Comparison of ENCODE assay signal across 27 cellular contexts in genomic region chr21:42044871-42045495, GRCh38. TPM values are rescaled to one million over a fixed set of nuclear protein-coding genes. Genes with fewer than 3 reads are reported as not detected.
DNase-seq lines count a peak whose midpoint lies in the region; FAIRE-seq and TF ChIP-seq lines count a peak whose summit lies in the region.
"Had no signal": no experiment of that assay in that cellular context is flagged by ENCODE, and none has a peak within 500 bp of the region (broad histone marks: within the 10 kb centered on the region; RNA-seq: fewer than 3 reads in every experiment).

No MANE protein-coding gene starts in this region.

- H4K5ac ChIP-seq in H1 (ENCODE audit: insufficient read length, low read depth, low read length): no peak overlapping the region

- no peak overlapping the region for H2BK120ac ChIP-seq in H1 (replicated peaks; ENCODE audit: low read depth, low read length)

- no peak overlapping the region for H2BK5ac ChIP-seq in H1 (ENCODE audit: low read depth, low read length)

- peak overlapping the region; percentile 62; the same call in 1 of the 2 replicates for H4K8ac ChIP-seq in H1 (ENCODE audit: extremely low read depth, insufficient read depth, low read length)

- DNase-seq in DMS53 (lab: John Stamatoyannopoulos, UW): peak; percentile 18
- DNase-seq in DMS53 treated with DMSO at 0.1 percent for 48 hours (lab: John Stamatoyannopoulos, UW; ENCODE audit: unreplicated experiment): no peak
- no peak for DNase-seq in H1 (ENCODE audit: low read depth in 1 of 2, low spot score in 2 of 2)
- no peak for DNase-seq in neural progenitor cell (ENCODE audit: low spot score)
- peak; percentile 26 to 29 for DNase-seq in thyroid gland
- DNase-seq in RWPE1 (ENCODE audit: low spot score): no peak
- DNase-seq in BE2C: no peak
- DNase-seq: DMS153; H9; Karpas-422; NCI-H1105 treated with DMSO at 0.1 percent for 48 hours; NCI-H146; NCI-H1930; NCI-H2107; NCI-H446; NCI-H526; NCI-H82; NK-92 treated with Interleukin-12 subunit alpha and Interleukin-12 subunit beta, amount 100 ng/mL, for 24 hours; PC-9; RPMI8226; SHP77 had no signal

- no peak overlapping the region for H2BK12ac ChIP-seq in H1 (ENCODE audit: low read depth, low read length)

- H3K9me3 Mint-ChIP-seq in neural progenitor cell: no peaks in the 10 kb centered on the region
- H3K9me3 Mint-ChIP-seq: H9 had no signal

- H3K79me2 ChIP-seq in H1 (ENCODE audit: control insufficient read depth in 1 of 2, insufficient read depth in 2 of 2, low read length in 2 of 2) (no peaks in the 10 kb centered on the region), neural progenitor cell (ENCODE audit: low read depth) (no peaks in the 10 kb centered on the region)

- H2BK20ac ChIP-seq in H1 (ENCODE audit: low read length): no peak overlapping the region

- no peaks in the 10 kb centered on the region for H4K20me1 ChIP-seq in H1 (replicated peaks in 1 of 2; ENCODE audit: control insufficient read depth in 1 of 2, insufficient read depth in 2 of 2, low read length in 2 of 2)
- H4K20me1 ChIP-seq in neural progenitor cell (ENCODE audit: low read depth): no peaks in the 10 kb centered on the region

- TF ChIP-seq CTCF in H1 (IDR thresholded peaks at IDR 0.05; ENCODE audit: control extremely low read depth in 1 of 3, insufficient read depth in 1 of 3, low read depth in 1 of 3, low read length in 3 of 3) (no peak), neural progenitor cell (IDR thresholded peaks at IDR 0.05) (no peak), thyroid gland (IDR thresholded peaks at IDR 0.05) (no peak), RWPE1 (conservative IDR thresholded peaks at IDR 0.05; ENCODE audit: low read depth) (no peak), BE2C (IDR thresholded peaks at IDR 0.05; ENCODE audit: low read depth, low read length) (no peak)

- POLR2A ChIA-PET in H1 (lab: Charles Lee; ENCODE audit: partially characterized antibody) (no interaction called here), RWPE1 (lab: Yijun Ruan, JAX; ENCODE audit: low non-redundant PET) (no interaction called here)

- no peak overlapping the region for H4K91ac ChIP-seq in H1 (replicated peaks; ENCODE audit: insufficient read length, low read length)

- no peak overlapping the region for H3K23ac ChIP-seq in H1 (ENCODE audit: insufficient read length)

- no peak overlapping the region for H3K56ac ChIP-seq in H1 (replicated peaks; ENCODE audit: insufficient read length, low read depth, low read length)

- H3K79me1 ChIP-seq in H1 (ENCODE audit: low read depth, low read length): no peaks in the 10 kb centered on the region

- H3K4ac ChIP-seq in H1 (replicated peaks; ENCODE audit: insufficient read length, low read depth, low read length): no peak overlapping the region

- H3K9me3 ChIP-seq in H1 (ENCODE audit: insufficient read depth in 2 of 2, low read depth in 1 of 2, low read length in 1 of 2): no peaks in the 10 kb centered on the region
- H3K9me3 ChIP-seq in neural progenitor cell (ENCODE audit: low read depth): no peaks in the 10 kb centered on the region
- no peaks in the 10 kb centered on the region for H3K9me3 ChIP-seq in thyroid gland
- no peaks in the 10 kb centered on the region for H3K9me3 ChIP-seq in BE2C

- no peak overlapping the region for H3K27ac ChIP-seq in H1 (ENCODE audit: low read depth, low read length)
- H3K27ac ChIP-seq in neural progenitor cell: no peak overlapping the region
- H3K27ac ChIP-seq in thyroid gland: no peak overlapping the region
- H3K27ac ChIP-seq in RWPE1: no peak overlapping the region
- H3K27ac ChIP-seq: 22Rv1, PC-9, SK-N-MC had no signal

- TF ChIP-seq RAD21 in H1 (IDR thresholded peaks at IDR 0.05 in 1 of 2, conservative IDR thresholded peaks at IDR 0.05 in 1 of 2; ENCODE audit: low read depth in 2 of 2, low read length in 2 of 2): no peak

- no peak overlapping the region for H3K4me2 ChIP-seq in H1 (ENCODE audit: insufficient read depth in 1 of 2, low read depth in 2 of 2, low read length in 2 of 2)
- no peak overlapping the region for H3K4me2 ChIP-seq in neural progenitor cell
- H3K4me2 ChIP-seq: PC-9 had no signal

- no peaks in the 10 kb centered on the region for H3K27me3 ChIP-seq in H1 (replicated peaks in 1 of 4; ENCODE audit: control insufficient read depth in 3 of 4, extremely low read depth in 1 of 4, insufficient read depth in 3 of 4, low read length in 3 of 4)
- no peaks in the 10 kb centered on the region for H3K27me3 ChIP-seq in neural progenitor cell
- no peaks in the 10 kb centered on the region for H3K27me3 ChIP-seq in thyroid gland
- H3K27me3 ChIP-seq in BE2C: no peaks in the 10 kb centered on the region

- H3K36me3 Mint-ChIP-seq in neural progenitor cell: no peaks in the 10 kb centered on the region

- H3K4me3 ChIP-seq in H1 (ENCODE audit: extremely low read depth in 1 of 4, insufficient read depth in 2 of 4, low read depth in 3 of 4, low read length in 4 of 4) (no peak overlapping the region), neural progenitor cell (no peak overlapping the region), thyroid gland (replicated peaks in 1 of 3) (no peak overlapping the region), BE2C (ENCODE audit: low read depth, low read length) (no peak overlapping the region)
- H3K4me3 ChIP-seq: PC-9, SK-N-MC had no signal

- H2AFZ ChIP-seq in H1 (ENCODE audit: low read length) (no peak overlapping the region), neural progenitor cell (replicated peaks) (no peak overlapping the region)
- H2AFZ ChIP-seq: PC-9 had no signal

- peak overlapping the region; percentile 33 for H3K27ac Mint-ChIP-seq in neural progenitor cell
- H3K27ac Mint-ChIP-seq: B cell, H9 had no signal

- no peak for TF ChIP-seq EP300 in H1 (IDR thresholded peaks at IDR 0.05; ENCODE audit: borderline replicate concordance in 1 of 2, low read depth in 2 of 2, low read length in 2 of 2)

- FAIRE-seq in H1 (lab: Jason Lieb, UNC): no peak
- FAIRE-seq: GM18507 had no signal

- CTCF ChIA-PET in H1 (lab: Charles Lee; ENCODE audit: partially characterized antibody): interaction anchor here (0.6 to 1.7 kb wide), 3 partner anchors 61 to 101 kb away, joined by 3 to 6 read pairs (median 4); no protein-coding TSS in a partner anchor
- CTCF ChIA-PET in RWPE1 (lab: Yijun Ruan, JAX): no interaction called here

- H2AK5ac ChIP-seq in H1 (ENCODE audit: low read depth, low read length): no peak overlapping the region

- H3K23me2 ChIP-seq in H1 (ENCODE audit: low read depth, low read length): no peaks in the 10 kb centered on the region

- H3F3A ChIP-seq in neural progenitor cell (ENCODE audit: low read depth): no peaks in the 10 kb centered on the region

- H3K27me3 Mint-ChIP-seq in neural progenitor cell (ENCODE audit: insufficient read depth, low read depth): peaks cover 12% of the 10 kb centered on the region
- H3K27me3 Mint-ChIP-seq: B cell had no signal

- intact Hi-C loops in thyroid gland (cut with DNase I): no loop called here

- H3K36me3 ChIP-seq in H1 (ENCODE audit: control insufficient read depth in 2 of 4, insufficient read depth in 4 of 4, low read length in 3 of 4): no peaks in the 10 kb centered on the region
- H3K36me3 ChIP-seq in neural progenitor cell: no peaks in the 10 kb centered on the region
- no peaks in the 10 kb centered on the region for H3K36me3 ChIP-seq in thyroid gland
- no peaks in the 10 kb centered on the region for H3K36me3 ChIP-seq in BE2C

- H3K4me1 ChIP-seq in H1 (replicated peaks in 1 of 4; ENCODE audit: control insufficient read depth in 3 of 4, insufficient read depth in 4 of 4, low read length in 3 of 4): no peaks in the 10 kb centered on the region; a peak in 1 of 7 replicates
- H3K4me1 ChIP-seq in neural progenitor cell: no peaks in the 10 kb centered on the region
- H3K4me1 ChIP-seq in thyroid gland: peaks cover 0 to 17% of the 10 kb centered on the region in 2 donors
- no peaks in the 10 kb centered on the region for H3K4me1 ChIP-seq in BE2C

- no peak overlapping the region for H2BK15ac ChIP-seq in H1 (ENCODE audit: low read length)

- TF ChIP-seq POLR2A in H1 (IDR thresholded peaks at IDR 0.05; ENCODE audit: control extremely low read depth in 1 of 2, low read depth in 2 of 2, low read length in 2 of 2) (no peak), thyroid gland (IDR thresholded peaks at IDR 0.05) (no peak)

- H3K4me1 Mint-ChIP-seq in neural progenitor cell: peaks cover 13% of the 10 kb centered on the region
- H3K4me1 Mint-ChIP-seq: B cell had no signal

- H3K4me3 Mint-ChIP-seq in neural progenitor cell: no peak overlapping the region
- H3K4me3 Mint-ChIP-seq: B cell, H9 had no signal

- H3K9ac ChIP-seq in H1 (replicated peaks in 1 of 4; ENCODE audit: extremely low read depth in 1 of 4, low read depth in 3 of 4, low read length in 3 of 4) (no peak overlapping the region), neural progenitor cell (no peak overlapping the region)

- WGBS in H1 (ENCODE audit: extremely low coverage in 1 of 2, insufficient coverage in 1 of 2, insufficient read length in 1 of 2, insufficient replicate concordance in 2 of 2, low coverage in 1 of 2, low lambda C conversion rate in 2 of 2, missing lambda C conversion rate in 1 of 2), 2 experiments: 89% methylated on average over 7 of the region's 7 CpGs; no CpG with 5 or more reads in 1 of the 2 experiments
- WGBS in thyroid gland, 2 donors: 67 to 68% methylated on average over 7 of the region's 7 CpGs

- no peak overlapping the region for H3K14ac ChIP-seq in H1 (ENCODE audit: insufficient read length)

- no peak overlapping the region for H3K18ac ChIP-seq in H1 (ENCODE audit: extremely low read depth, low read length)

RNA-seq across cellular contexts. Expression of gene UMODL1, which starts 26.1 kb away (rescaled TPM):
- not detected in 2 replicates for total RNA-seq in H1 (2021; fragmentation: NEBNext Ultra II Directional; extraction: Animal tissue kit (Norgen Biotek cat#: 25700))
- 0.02 TPM in 1 of 2 replicates, not detected in the other for polyA plus RNA-seq in H1 (2011; rRNA removed)
- polyA plus RNA-seq in H1 (2011; cell fraction: cytosol; rRNA removed): not detected
- polyA plus RNA-seq in H1 (2011; cell fraction: nucleus; rRNA removed): not detected
- polyA plus RNA-seq in H1 (2012, experiment 1 of 2): not detected in 4 replicates
- not detected for polyA plus RNA-seq in H1 (2012, experiment 2 of 2)
- not detected for polyA plus RNA-seq in H1 (2013, experiment 1 of 2)
- not detected for polyA plus RNA-seq in H1 (2013, experiment 2 of 2)
- polyA minus RNA-seq in H1 (2011; rRNA and poly(A)+ RNA removed): not detected in 2 replicates
- not detected for polyA minus RNA-seq in H1 (2011; cell fraction: cytosol; rRNA and poly(A)+ RNA removed)
- polyA minus RNA-seq in H1 (2011; cell fraction: nucleus; rRNA and poly(A)+ RNA removed): not detected
- total RNA-seq in neural progenitor cell (ENCODE audit: low replicate concordance) (0.09 TPM in 1 of 2 replicates, not detected in the other), thyroid gland (not detected)
- polyA plus RNA-seq in BE2C (2012; ENCODE audit: insufficient read depth, insufficient read length, low read depth): not detected
- total RNA-seq: G401, H9, M059J, PC-9 had no signal

RNA-seq across cellular contexts. Expression of gene ZBTB21, which starts 34.8 kb away (rescaled TPM):
- 16.2 and 17.8 TPM in 2 replicates for total RNA-seq in H1 (2021; fragmentation: NEBNext Ultra II Directional; extraction: Animal tissue kit (Norgen Biotek cat#: 25700))
- 3.9 and 4.0 TPM in 2 replicates for polyA plus RNA-seq in H1 (2011; rRNA removed)
- polyA plus RNA-seq in H1 (2011; cell fraction: cytosol; rRNA removed): 3.8 TPM
- polyA plus RNA-seq in H1 (2011; cell fraction: nucleus; rRNA removed): 8.8 TPM
- 5.4 to 8.5 TPM (median 6.6 TPM) in 4 replicates for polyA plus RNA-seq in H1 (2012, experiment 1 of 2)
- polyA plus RNA-seq in H1 (2012, experiment 2 of 2): 0.37 TPM
- 7.4 TPM for polyA plus RNA-seq in H1 (2013, experiment 1 of 2)
- polyA plus RNA-seq in H1 (2013, experiment 2 of 2): 7.1 TPM
- 16.0 and 24.5 TPM in 2 replicates for polyA minus RNA-seq in H1 (2011; rRNA and poly(A)+ RNA removed)
- 12.4 TPM for polyA minus RNA-seq in H1 (2011; cell fraction: cytosol; rRNA and poly(A)+ RNA removed)
- 24.6 TPM for polyA minus RNA-seq in H1 (2011; cell fraction: nucleus; rRNA and poly(A)+ RNA removed)
- total RNA-seq in neural progenitor cell (ENCODE audit: low replicate concordance): 24.2 and 25.3 TPM in 2 replicates
- 10 to 100 TPM; 16.3 to 33.5 (median 18.6) TPM for total RNA-seq in thyroid gland
- polyA plus RNA-seq in BE2C (2012; ENCODE audit: insufficient read depth, insufficient read length, low read depth): 14.7 TPM

Comparison
In these comparisons a context has a peak if more than half of its experiments do, and no peak if none do; other contexts are left out.
1. DNase-seq: peak in DMS53 (single experiment) and thyroid gland (2 of 2); none in DMS53 treated with DMSO at 0.1 percent for 48 hours (single experiment), H1 (0 of 2), neural progenitor cell (single experiment), RWPE1 (single experiment) and BE2C (single experiment).